ENCODE assay signal across 25 cellular contexts in the genomic region with DNA sequence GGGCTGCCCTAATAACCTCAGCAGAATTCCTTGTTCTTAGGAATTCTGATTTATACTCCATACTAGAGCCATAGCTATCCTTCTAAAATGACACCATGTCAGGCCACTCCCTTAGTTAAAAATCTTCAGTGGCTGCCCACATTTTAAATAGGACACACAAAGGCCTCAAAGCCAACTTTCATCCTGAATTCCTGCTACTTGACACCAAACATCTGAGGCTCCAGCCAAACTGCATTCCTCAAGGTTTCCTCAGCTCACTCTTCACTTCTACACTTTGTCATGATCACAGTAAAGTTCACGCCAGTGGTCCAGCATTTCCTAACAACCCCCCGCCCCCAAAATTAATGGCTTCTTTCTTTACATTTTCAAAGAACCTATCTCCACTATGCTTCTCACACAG.
DNase-seq lines count a peak whose midpoint lies in the region; ATAC-seq and TF ChIP-seq lines count a peak whose summit lies in the region.
"Had no signal": no experiment of that assay in that cellular context is flagged by ENCODE, and none has a peak within 500 bp of the region (broad histone marks: within the 10 kb centered on the region; RNA-seq: fewer than 3 reads in every experiment).

No MANE protein-coding gene starts in this region.

- H3K4me1 Mint-ChIP-seq in endodermal cell = peaks cover 4% of the 10 kb centered on the region
- H3K4me1 Mint-ChIP-seq in stimulated activated memory B cell treated with anti-CD40 and anti-IgM and Interleukin-4, amounts not matched to agents 10 μg/mL and 1 μg/mL and 100 μg/mL, for 72 hours = no peaks in the 10 kb centered on the region
- H3K4me1 Mint-ChIP-seq: T-cell had no signal

- H3K4me3 ChIP-seq in endodermal cell (ENCODE audit: low read length) = no peak overlapping the region
- H3K4me3 ChIP-seq: adrenal gland, smooth muscle cell had no signal

- WGBS in endodermal cell (ENCODE audit: insufficient coverage in 1 of 2, insufficient read length in 1 of 2), 2 experiments = 87 to 89% methylated on average over 2 of the region's 2 CpGs

- peaks cover 19% of the 10 kb centered on the region for H3K36me3 Mint-ChIP-seq in endodermal cell (ENCODE audit: low read depth)
- no peaks in the 10 kb centered on the region for H3K36me3 Mint-ChIP-seq in stimulated activated memory B cell treated with anti-CD40 and anti-IgM and Interleukin-4, amounts not matched to agents 10 μg/mL and 1 μg/mL and 100 μg/mL, for 72 hours
- H3K36me3 Mint-ChIP-seq: T-cell had no signal

- H3K27ac Mint-ChIP-seq in endodermal cell = no peak overlapping the region
- no peak overlapping the region for H3K27ac Mint-ChIP-seq in stimulated activated memory B cell treated with anti-CD40 and anti-IgM and Interleukin-4, amounts not matched to agents 10 μg/mL and 1 μg/mL and 100 μg/mL, for 72 hours
- H3K27ac Mint-ChIP-seq: CD8-positive, alpha-beta T cell; nephron; progenitor cell of endocrine pancreas; T-cell had no signal

- no peaks in the 10 kb centered on the region for H3K9me3 Mint-ChIP-seq in endodermal cell
- no peaks in the 10 kb centered on the region for H3K9me3 Mint-ChIP-seq in stimulated activated memory B cell treated with anti-CD40 and anti-IgM and Interleukin-4, amounts not matched to agents 10 μg/mL and 1 μg/mL and 100 μg/mL, for 72 hours
- H3K9me3 Mint-ChIP-seq: CD8-positive, alpha-beta T cell; nephron; T-cell had no signal

- no peaks in the 10 kb centered on the region for H3K9me3 ChIP-seq in endodermal cell (ENCODE audit: control insufficient read depth, low read length)
- H3K9me3 ChIP-seq: adrenal gland had no signal

- peaks cover 39% of the 10 kb centered on the region for H3K36me3 ChIP-seq in endodermal cell (ENCODE audit: control insufficient read depth, insufficient read depth, low read length)
- H3K36me3 ChIP-seq: adrenal gland had no signal

- no peaks in the 10 kb centered on the region for H3K27me3 Mint-ChIP-seq in endodermal cell (ENCODE audit: insufficient read depth)
- no peaks in the 10 kb centered on the region for H3K27me3 Mint-ChIP-seq in stimulated activated memory B cell treated with anti-CD40 and anti-IgM and Interleukin-4, amounts not matched to agents 10 μg/mL and 1 μg/mL and 100 μg/mL, for 72 hours
- H3K27me3 Mint-ChIP-seq: progenitor cell of endocrine pancreas, T-cell had no signal

- H3K27ac ChIP-seq in endodermal cell (ENCODE audit: low read depth, low read length) = no peak overlapping the region
- H3K27ac ChIP-seq: adrenal gland had no signal

- no peak overlapping the region for H3K9ac ChIP-seq in endodermal cell (ENCODE audit: extremely low read depth, low read length, poor library complexity, severe bottlenecking)

- no peak for ATAC-seq in GM19395 (IDR thresholded peaks at IDR 0.05; ENCODE audit: unreplicated experiment)
- no peak for ATAC-seq in stimulated activated memory B cell treated with anti-CD40 and anti-IgM and Interleukin-4, amounts not matched to agents 10 μg/mL and 1 μg/mL and 100 μg/mL, for 72 hours
- ATAC-seq: CD8-positive, alpha-beta T cell; T-cell had no signal

- H3K27me3 ChIP-seq in endodermal cell (ENCODE audit: control insufficient read depth, insufficient read depth, low read length, poor library complexity, severe bottlenecking) = no peaks in the 10 kb centered on the region
- H3K27me3 ChIP-seq: adrenal gland had no signal

- TF ChIP-seq CTCF in AG09319 (IDR thresholded peaks at IDR 0.05; ENCODE audit: low read depth, low read length) (no peak), endodermal cell (conservative IDR thresholded peaks at IDR 0.05) (no peak)

- no peaks in the 10 kb centered on the region for H3K4me1 ChIP-seq in endodermal cell (ENCODE audit: control insufficient read depth, insufficient read depth, low read length)
- H3K4me1 ChIP-seq: adrenal gland had no signal

- no peak overlapping the region for H3K4me3 Mint-ChIP-seq in endodermal cell
- H3K4me3 Mint-ChIP-seq in stimulated activated memory B cell treated with anti-CD40 and anti-IgM and Interleukin-4, amounts not matched to agents 10 μg/mL and 1 μg/mL and 100 μg/mL, for 72 hours = no peak overlapping the region
- H3K4me3 Mint-ChIP-seq: CD8-positive, alpha-beta T cell; nephron; T-cell had no signal

- DNase-seq in AG09319 (ENCODE audit: extremely low read depth, low read depth) (peak; percentile 5), LHCN-M2 (ENCODE audit: low read depth) (peak; percentile 28), endodermal cell (peak; percentile 50), myocyte (ENCODE audit: low read depth) (peak; percentile 66), NCI-H524 treated with DMSO at 0.1 percent for 48 hours (lab: John Stamatoyannopoulos, UW) (no peak)
- DNase-seq in stimulated activated CD4-positive, alpha-beta T cell treated with anti-CD3 and anti-CD28 coated beads, Interleukin-15, amount 100 ng/mL, for 24 hours = no peak
- DNase-seq: activated CD4-positive, alpha-beta T cell treated with anti-CD3 and anti-CD28 coated beads for 48 hours; activated CD8-positive, alpha-beta memory T cell treated with anti-CD3 and anti-CD28 coated beads, Interleukin-2, amount 50 U/mL, for 4 hours; activated effector memory CD4-positive, alpha-beta T cell treated with Interleukin-2 at 50 U/mL for 16 hours; adrenal gland; CD8-positive, alpha-beta T cell; cerebellar nuclear complex; DMS79; effector CD8-positive, alpha-beta T cell; hypothalamus; kidney glomerular epithelial cell; NCI-H2107; NCI-H526; SHP77; T-cell had no signal

Comparison
In these comparisons a context has a peak if more than half of its experiments do, and no peak if none do; other contexts are left out.
1. DNase-seq: peak in AG09319 (single experiment), LHCN-M2 (single experiment), endodermal cell (single experiment) and myocyte (single experiment); none in NCI-H524 treated with DMSO at 0.1 percent for 48 hours (single experiment) and stimulated activated CD4-positive, alpha-beta T cell treated with anti-CD3 and anti-CD28 coated beads, Interleukin-15, amount 100 ng/mL, for 24 hours (single experiment).